ENCODE assay signal across 19 cellular contexts in genomic region chr7:107090452-107090851, GRCh38. TPM values are rescaled to one million over a fixed set of nuclear protein-coding genes. Genes with fewer than 3 reads are reported as not detected.
DNase-seq lines count a peak whose midpoint lies in the region; ATAC-seq and TF ChIP-seq lines count a peak whose summit lies in the region.
"Had no signal": no experiment of that assay in that cellular context is flagged by ENCODE, and none has a peak within 500 bp of the region (broad histone marks: within the 10 kb centered on the region; RNA-seq: fewer than 3 reads in every experiment).

No MANE protein-coding gene starts in this region.

- intact Hi-C loops in gastrocnemius medialis (cut with DNase I; ENCODE audit: low total_unique reads) = no loop called here

- no peak overlapping the region for H3K4me3 ChIP-seq in gastrocnemius medialis
- H3K4me3 ChIP-seq: colonic mucosa, SJSA1 had no signal

- H3K36me3 ChIP-seq in gastrocnemius medialis = no peaks in the 10 kb centered on the region
- H3K36me3 ChIP-seq: colonic mucosa, SJSA1 had no signal

- H3K27me3 ChIP-seq in gastrocnemius medialis = no peaks in the 10 kb centered on the region
- H3K27me3 ChIP-seq: colonic mucosa had no signal

- DNase-seq in NCI-H2029 treated with DMSO at 0.1 percent for 48 hours (lab: John Stamatoyannopoulos, UW) (peak; percentile 7), NCI-H2029 (lab: John Stamatoyannopoulos, UW) (no peak), NCI-H345 (lab: John Stamatoyannopoulos, UW) (peak; percentile 55), cerebellum (ENCODE audit: low spot score) (peak; percentile 39), pons (ENCODE audit: low spot score) (peak; percentile 39), UCSD-AML1 (lab: John Stamatoyannopoulos, UW; ENCODE audit: unreplicated experiment) (no peak), gastrocnemius medialis (no peak)
- DNase-seq: activated naive CD8-positive, alpha-beta T cell treated with anti-CD3 and anti-CD28 coated beads for 36 hours; colonic mucosa; natural killer cell; NCI-H1930; NCI-H774; posterior cingulate gyrus; stimulated activated CD4-positive, alpha-beta T cell treated with anti-CD3 and anti-CD28 coated beads, Interleukin-1b, Interleukin-23, amount 100 ng/mL, for 48 hours; trophoblast cell had no signal

- no peaks in the 10 kb centered on the region for H3K4me1 ChIP-seq in gastrocnemius medialis
- H3K4me1 ChIP-seq: colonic mucosa, SJSA1 had no signal

- H3K9me3 ChIP-seq in gastrocnemius medialis = no peaks in the 10 kb centered on the region
- H3K9me3 ChIP-seq: colonic mucosa had no signal

- no peak for TF ChIP-seq POLR2A in gastrocnemius medialis (IDR thresholded peaks at IDR 0.05)

- no peak for ATAC-seq in HG02973 (IDR thresholded peaks at IDR 0.05; ENCODE audit: unreplicated experiment)
- ATAC-seq in gastrocnemius medialis = no peak
- ATAC-seq: activated CD4-positive, CD25-positive, alpha-beta regulatory T cell treated with anti-CD3 and anti-CD28 coated beads, Interleukin-2, amount 50 U/mL, for 24 hours; HCT116; natural killer cell had no signal

- H3K27ac ChIP-seq in gastrocnemius medialis = no peak overlapping the region
- H3K27ac ChIP-seq: colonic mucosa, SJSA1 had no signal

- in situ Hi-C loops in gastrocnemius medialis (cut with MboI; ENCODE audit: low sequenced_read_pairs in 4 of 4) = no loop called here

- TF ChIP-seq CTCF in gastrocnemius medialis (IDR thresholded peaks at IDR 0.05 in 4 of 5, conservative IDR thresholded peaks at IDR 0.05 in 1 of 5) = no peak

RNA-seq across cellular contexts. Expression of gene PRKAR2B, which starts 45.9 kb away (rescaled TPM):
- 76.4 TPM for total RNA-seq in cerebellum
- 1 to 10 TPM in 3 of 4 donors, under 1 TPM in 1; 0.85 to 6.0 (median 1.4) TPM for total RNA-seq in gastrocnemius medialis

Comparison
In these comparisons a context has a peak if more than half of its experiments do, and no peak if none do; other contexts are left out.
1. DNase-seq: peak in NCI-H2029 treated with DMSO at 0.1 percent for 48 hours (single experiment), NCI-H345 (single experiment), cerebellum (single experiment) and pons (single experiment); none in NCI-H2029 (single experiment), UCSD-AML1 (single experiment) and gastrocnemius medialis (0 of 2).
2. RNA of gene PRKAR2B, which starts 45.9 kb away (total RNA-seq): 76.4 TPM in cerebellum (single experiment); 0.85 to 6.0 TPM in gastrocnemius medialis; every median in the first group is over 10 times any median in the second.